20 cellular contexts compared by ENCODE assay signal in the genomic region with DNA sequence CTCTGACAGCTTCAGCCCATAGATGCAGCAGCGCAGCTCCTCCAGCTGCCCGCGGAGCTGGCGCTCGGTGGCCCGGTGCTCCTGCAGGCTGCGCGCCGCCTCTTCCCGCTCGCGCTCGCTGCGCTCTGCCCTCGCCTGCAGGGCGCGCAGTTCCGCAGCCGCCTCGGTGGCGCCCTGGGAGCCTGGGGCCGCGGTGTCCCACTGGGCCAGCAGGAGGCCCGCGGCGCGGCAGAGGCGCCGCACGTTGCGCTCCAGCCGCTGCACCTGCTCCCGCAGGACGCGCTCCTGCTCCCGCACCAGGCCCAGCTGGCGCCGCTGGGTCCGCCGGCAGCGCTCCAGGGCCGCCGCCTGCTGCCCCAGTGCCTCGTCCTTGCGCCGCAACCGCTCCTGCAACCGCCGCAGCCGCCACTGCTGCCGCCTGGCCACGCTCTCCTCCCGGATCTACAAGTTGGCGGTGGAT. TPM values are rescaled to one million over a fixed set of nuclear protein-coding genes. Genes with fewer than 3 reads are reported as not detected.
DNase-seq lines count a peak whose midpoint lies in the region; ATAC-seq and TF ChIP-seq lines count a peak whose summit lies in the region.
"Had no signal": no experiment of that assay in that cellular context is flagged by ENCODE, and none has a peak within 500 bp of the region (broad histone marks: within the 10 kb centered on the region; RNA-seq: fewer than 3 reads in every experiment).

No MANE protein-coding gene starts in this region.

- DNase-seq in NCI-H82 (lab: John Stamatoyannopoulos, UW) (peak; percentile 58), NCI-H82 treated with DMSO at 0.1 percent for 48 hours (lab: John Stamatoyannopoulos, UW; ENCODE audit: unreplicated experiment) (no peak), MG63 (peak; percentile 6), spleen (peak; percentile 51), HPDE6-E6E7 (ENCODE audit: extremely low spot score) (no peak)
- DNase-seq: activated CD4-positive, alpha-beta T cell treated with anti-CD3 and anti-CD28 coated beads, Interleukin-2, amount 50 U/mL, for 48 hours; activated T-cell treated with anti-CD3 and anti-CD28 coated beads, Interleukin-2, amount 50 U/mL, for 72 hours; hippocampal formation; left ventricle myocardium inferior; NCI-H187; psoas muscle; SK-N-SH; stimulated activated CD4-positive, alpha-beta T cell treated with anti-CD3 and anti-CD28 coated beads, Interleukin-12 subunit alpha, Interleukin-12 subunit beta, amount 100 ng/mL, for 4 hours; trophoblast cell had no signal

- H3K27me3 ChIP-seq in MG63 (peaks cover 3% of the 10 kb centered on the region; the same call in 1 of the 2 replicates), iPS-15b (ENCODE audit: control insufficient read depth, insufficient read depth, low read length) (peaks cover 21% of the 10 kb centered on the region), spleen (replicated peaks in 1 of 7) (peaks cover 0 to 67% (median 16%) of the 10 kb centered on the region in 7 donors)

- H3K36me3 ChIP-seq in MG63 (no peaks in the 10 kb centered on the region), iPS-15b (ENCODE audit: control insufficient read depth, insufficient read depth, low read length) (no peaks in the 10 kb centered on the region), spleen (no peaks in the 10 kb centered on the region)
- H3K36me3 ChIP-seq: left ventricle myocardium inferior had no signal

- no peak for TF ChIP-seq CTCF in spleen (IDR thresholded peaks at IDR 0.05 in 8 of 11, conservative IDR thresholded peaks at IDR 0.05 in 3 of 11)

- ATAC-seq in GM21717 (IDR thresholded peaks at IDR 0.05; ENCODE audit: unreplicated experiment) (no peak), GM18511 (IDR thresholded peaks at IDR 0.05; ENCODE audit: unreplicated experiment) (no peak)
- ATAC-seq: activated T-cell treated with anti-CD3 and anti-CD28 coated beads, Interleukin-2, amount 50 U/mL, for 72 hours; psoas muscle; stimulated activated memory B cell treated with anti-CD40 and anti-IgM and Interleukin-4, amounts not matched to agents 10 μg/mL and 1 μg/mL and 100 μg/mL, for 72 hours had no signal

- no peak overlapping the region for H3K9ac ChIP-seq in iPS-15b (ENCODE audit: low read depth, low read length)
- H3K9ac ChIP-seq: SK-N-SH had no signal

- H3K4me1 ChIP-seq in iPS-15b (ENCODE audit: control insufficient read depth, insufficient read depth, low read length) (peaks cover 6% of the 10 kb centered on the region), spleen (peaks cover 0 to 6% (median 0%) of the 10 kb centered on the region in 6 donors)
- H3K4me1 ChIP-seq: left ventricle myocardium inferior, psoas muscle had no signal

- no peak for TF ChIP-seq POLR2A in spleen (IDR thresholded peaks at IDR 0.05)

- no peak overlapping the region for H3K27ac ChIP-seq in spleen
- H3K27ac ChIP-seq: left ventricle myocardium inferior, psoas muscle had no signal

- no peaks in the 10 kb centered on the region for H3K9me3 ChIP-seq in MG63
- no peaks in the 10 kb centered on the region for H3K9me3 ChIP-seq in iPS-15b (ENCODE audit: control insufficient read depth, insufficient read depth, low read length)
- no peaks in the 10 kb centered on the region for H3K9me3 ChIP-seq in spleen
- H3K9me3 ChIP-seq: left ventricle myocardium inferior, psoas muscle, SK-N-SH had no signal

- intact Hi-C loops in spleen (cut with DNase I; ENCODE audit: low total_unique reads), result no loop called here

- WGBS in spleen, 5 donors, result 16 to 68% (median 31%) methylated on average over 16 to 54 of the region's 54 CpGs

- H3K4me3 ChIP-seq in MG63 (no peak overlapping the region), iPS-15b (ENCODE audit: low read depth, low read length) (peak overlapping the region; percentile 7), spleen (peak overlapping the region in 1 of 8 donors; percentile 2)
- H3K4me3 ChIP-seq: left ventricle myocardium inferior, psoas muscle had no signal

RNA-seq across cellular contexts. Expression of a gene that starts 10.1 kb away (rescaled TPM):
- total RNA-seq in MG63 (2014; rRNA removed; shearing (Covaris generic); ENCODE audit: low replicate concordance), result not detected in 2 replicates
- total RNA-seq in spleen, result 1 to 10 TPM in 1 of 7 donors, under 1 TPM in 6; 0.20 to 2.5 (median 0.60) TPM
- under 1 TPM; 0.02 to 0.03 (median 0.02) TPM for polyA plus RNA-seq in spleen
- total RNA-seq: fibroblast of lung, HT-29, left ventricle myocardium inferior, psoas muscle had no signal
- polyA plus RNA-seq: fibroblast of lung, psoas muscle had no signal

Comparison
In these comparisons a context has a peak if more than half of its experiments do, and no peak if none do; other contexts are left out.
1. DNase-seq: peak in NCI-H82 (single experiment), MG63 (single experiment) and spleen (single experiment); none in NCI-H82 treated with DMSO at 0.1 percent for 48 hours (single experiment) and HPDE6-E6E7 (single experiment).